In genomic region chr12:132723015-132723763, GRCh38 we compare ENCODE assay signal across 19 cellular contexts. TPM values are rescaled to one million over a fixed set of nuclear protein-coding genes. Genes with fewer than 3 reads are reported as not detected.
A peak's percentile ranks its signal among the peaks of the same experiment; 100 is the strongest.
DNase-seq lines count a peak whose midpoint lies in the region; ATAC-seq and TF ChIP-seq lines count a peak whose summit lies in the region.
"Had no signal": no experiment of that assay in that cellular context is flagged by ENCODE, and none has a peak within 500 bp of the region (broad histone marks: within the 10 kb centered on the region; RNA-seq: fewer than 3 reads in every experiment).

No MANE protein-coding gene starts in this region.

- DNase-seq in stimulated activated naive CD8-positive, alpha-beta T cell treated with anti-CD3 and anti-CD28 coated beads, Interleukin-15, Interleukin-2, amounts not matched to agents 100 U/mL and 50 U/mL, for 24 hours: no peak
- DNase-seq in left ventricle myocardium inferior (peak; percentile 62), head of caudate nucleus (no peak), GF-D8 (lab: John Stamatoyannopoulos, UW) (no peak), AG08395 (ENCODE audit: low spot score) (no peak)
- DNase-seq: activated CD4-positive, alpha-beta T cell treated with anti-CD3 and anti-CD28 coated beads, Interleukin-2, amount 10 ng/mL, durations not matched to agents 7 days and 5 days; AML-193; body of pancreas; DMS153; dorsolateral prefrontal cortex; KBM-7; NCI-H1436; SJCRH30 had no signal

- H3K9me3 ChIP-seq in left ventricle myocardium inferior (replicated peaks): no peaks in the 10 kb centered on the region
- H3K9me3 ChIP-seq: body of pancreas, SJCRH30, tibial nerve had no signal

- no peaks in the 10 kb centered on the region for H3K9me3 Mint-ChIP-seq in stimulated activated naive CD8-positive, alpha-beta T cell treated with anti-CD3 and anti-CD28 coated beads, Interleukin-15, Interleukin-2, amounts not matched to agents 100 ng/mL and 50 ng/mL, for 24 hours
- no peaks in the 10 kb centered on the region for H3K9me3 Mint-ChIP-seq in activated naive CD8-positive, alpha-beta T cell (ENCODE audit: low read depth)
- H3K9me3 Mint-ChIP-seq: activated CD4-positive, alpha-beta T cell treated with anti-CD3 and anti-CD28 coated beads, Interleukin-2, amount 10 ng/mL, durations not matched to agents 7 days and 5 days; activated T-helper 1 cell treated with anti-CD3 and anti-CD28 coated beads, Interleukin-12 subunit alpha, Interleukin-12 subunit beta, Interleukin-2, Interleukin-4 antibody, amounts not matched to agents 30 ng/mL and 10 ng/mL and 1 ng/mL, durations not matched to agents 14 hours and 24 hours and 36 hours; nephron had no signal

- H3K27me3 ChIP-seq in left ventricle myocardium inferior (ENCODE audit: low read depth): no peaks in the 10 kb centered on the region
- H3K27me3 ChIP-seq: body of pancreas, dorsolateral prefrontal cortex, SJCRH30, tibial nerve had no signal

- no peaks in the 10 kb centered on the region for H3K27me3 Mint-ChIP-seq in stimulated activated naive CD8-positive, alpha-beta T cell treated with anti-CD3 and anti-CD28 coated beads, Interleukin-15, Interleukin-2, amounts not matched to agents 100 ng/mL and 50 ng/mL, for 24 hours
- H3K27me3 Mint-ChIP-seq in activated naive CD8-positive, alpha-beta T cell: no peaks in the 10 kb centered on the region
- H3K27me3 Mint-ChIP-seq: activated CD4-positive, alpha-beta T cell treated with anti-CD3 and anti-CD28 coated beads, Interleukin-2, amount 10 ng/mL, durations not matched to agents 7 days and 5 days had no signal

- peaks cover 12% of the 10 kb centered on the region for H3K4me1 ChIP-seq in left ventricle myocardium inferior
- H3K4me1 ChIP-seq: body of pancreas, SJCRH30, tibial nerve had no signal

- peaks cover 76% of the 10 kb centered on the region for H3K36me3 Mint-ChIP-seq in stimulated activated naive CD8-positive, alpha-beta T cell treated with anti-CD3 and anti-CD28 coated beads, Interleukin-15, Interleukin-2, amounts not matched to agents 100 ng/mL and 50 ng/mL, for 24 hours (ENCODE audit: low read depth)
- H3K36me3 Mint-ChIP-seq in activated naive CD8-positive, alpha-beta T cell: no peaks in the 10 kb centered on the region

- H3K27ac ChIP-seq in left ventricle myocardium inferior (replicated peaks): peak overlapping the region; percentile 1
- H3K27ac ChIP-seq: body of pancreas, SJCRH30, tibial nerve had no signal

- peak overlapping the region; percentile 40 for H3K27ac Mint-ChIP-seq in stimulated activated naive CD8-positive, alpha-beta T cell treated with anti-CD3 and anti-CD28 coated beads, Interleukin-15, Interleukin-2, amounts not matched to agents 100 ng/mL and 50 ng/mL, for 24 hours
- peak overlapping the region; percentile 22 for H3K27ac Mint-ChIP-seq in activated naive CD8-positive, alpha-beta T cell
- H3K27ac Mint-ChIP-seq: activated CD4-positive, alpha-beta T cell treated with anti-CD3 and anti-CD28 coated beads, Interleukin-2, amount 10 ng/mL, durations not matched to agents 7 days and 5 days; activated T-helper 1 cell treated with anti-CD3 and anti-CD28 coated beads, Interleukin-12 subunit alpha, Interleukin-12 subunit beta, Interleukin-2, Interleukin-4 antibody, amounts not matched to agents 30 ng/mL and 10 ng/mL and 1 ng/mL, durations not matched to agents 14 hours and 24 hours and 36 hours; nephron had no signal

- intact Hi-C loops in left ventricle myocardium inferior (cut with micrococcal nuclease) (no loop called here), head of caudate nucleus (cut with DNase I) (no loop called here)

- TF ChIP-seq CTCF in left ventricle myocardium inferior (IDR thresholded peaks at IDR 0.05; ENCODE audit: borderline replicate concordance): no peak

- ATAC-seq in stimulated activated naive CD8-positive, alpha-beta T cell treated with anti-CD3 and anti-CD28 coated beads, Interleukin-15, Interleukin-2, amounts not matched to agents 100 U/mL and 50 U/mL, for 24 hours: no peak
- ATAC-seq in HG02798 (IDR thresholded peaks at IDR 0.05; ENCODE audit: poor library complexity, unreplicated experiment): no peak
- ATAC-seq: body of pancreas had no signal

- peaks cover 85% of the 10 kb centered on the region for H3K36me3 ChIP-seq in left ventricle myocardium inferior

- peaks cover 6% of the 10 kb centered on the region for H3K4me1 Mint-ChIP-seq in stimulated activated naive CD8-positive, alpha-beta T cell treated with anti-CD3 and anti-CD28 coated beads, Interleukin-15, Interleukin-2, amounts not matched to agents 100 ng/mL and 50 ng/mL, for 24 hours (ENCODE audit: low read depth)
- no peaks in the 10 kb centered on the region for H3K4me1 Mint-ChIP-seq in activated naive CD8-positive, alpha-beta T cell (ENCODE audit: low read depth)
- H3K4me1 Mint-ChIP-seq: activated CD4-positive, alpha-beta T cell treated with anti-CD3 and anti-CD28 coated beads, Interleukin-2, amount 10 ng/mL, durations not matched to agents 7 days and 5 days; nephron had no signal

- H3K4me3 Mint-ChIP-seq in stimulated activated naive CD8-positive, alpha-beta T cell treated with anti-CD3 and anti-CD28 coated beads, Interleukin-15, Interleukin-2, amounts not matched to agents 100 ng/mL and 50 ng/mL, for 24 hours: no peak overlapping the region
- no peak overlapping the region for H3K4me3 Mint-ChIP-seq in activated naive CD8-positive, alpha-beta T cell
- H3K4me3 Mint-ChIP-seq: activated CD4-positive, alpha-beta T cell treated with anti-CD3 and anti-CD28 coated beads, Interleukin-2, amount 10 ng/mL, durations not matched to agents 7 days and 5 days; activated T-helper 1 cell treated with anti-CD3 and anti-CD28 coated beads, Interleukin-12 subunit alpha, Interleukin-12 subunit beta, Interleukin-2, Interleukin-4 antibody, amounts not matched to agents 30 ng/mL and 10 ng/mL and 1 ng/mL, durations not matched to agents 14 hours and 24 hours and 36 hours; nephron had no signal

- H3K4me3 ChIP-seq in left ventricle myocardium inferior: no peak overlapping the region
- H3K4me3 ChIP-seq: body of pancreas, dorsolateral prefrontal cortex, SJCRH30, tibial nerve had no signal

RNA-seq across cellular contexts. Expression of gene PGAM5, which starts 12.5 kb away (rescaled TPM):
- 27.3 TPM for total RNA-seq in left ventricle myocardium inferior

RNA-seq across cellular contexts. Expression of gene PXMP2, which starts 35.8 kb away (rescaled TPM):
- 42.3 TPM for total RNA-seq in left ventricle myocardium inferior

RNA-seq across cellular contexts. Expression of gene POLE, which starts 36.0 kb away (rescaled TPM):
- 9.0 TPM for total RNA-seq in left ventricle myocardium inferior

RNA-seq across cellular contexts. Expression of gene ANKLE2, which starts 38.4 kb away (rescaled TPM):
- total RNA-seq in left ventricle myocardium inferior: 21.2 TPM
